29 cellular contexts compared by ENCODE assay signal in genomic region chr13:96880419-96880818, GRCh38.
"Had no signal": no experiment of that assay in that cellular context is flagged by ENCODE, and none has a peak within 500 bp of the region (broad histone marks: within the 10 kb centered on the region; RNA-seq: fewer than 3 reads in every experiment).

No MANE protein-coding gene starts in this region.

- H3K27me3 ChIP-seq: adrenal gland, ascending aorta, body of pancreas, brain microvascular endothelial cell, breast epithelium, cardiac muscle cell had no signal

- H3K27ac ChIP-seq: adrenal gland, ascending aorta, body of pancreas, brain microvascular endothelial cell, breast epithelium, cardiac muscle cell had no signal

- H3K9me3 ChIP-seq: adrenal gland, ascending aorta, body of pancreas, breast epithelium had no signal

- H3K36me3 ChIP-seq: adrenal gland, ascending aorta, brain microvascular endothelial cell, breast epithelium, cardiac muscle cell had no signal

- H3K4me3 ChIP-seq: adrenal gland, ascending aorta, body of pancreas, breast epithelium, cardiac muscle cell had no signal

- DNase-seq: activated effector memory CD4-positive, alpha-beta T cell treated with anti-CD3 and anti-CD28 coated beads, Interleukin-2, amount 50 U/mL, for 16 hours; activated effector memory CD4-positive, alpha-beta T cell treated with Interleukin-2 at 50 U/mL for 16 hours; activated gamma-delta T cell; activated gamma-delta T cell treated with Interleukin-2 at 50 U/mL for 16 hours; activated naive CD4-positive, alpha-beta T cell; activated naive CD4-positive, alpha-beta T cell treated with anti-CD3 and anti-CD28 coated beads for 36 hours; activated naive CD4-positive, alpha-beta T cell treated with anti-CD3 and anti-CD28 coated beads, Interleukin-2, amount 10 ng/mL, durations not matched to agents 7 days and 5 days; activated naive CD4-positive, alpha-beta T cell treated with anti-CD3 and anti-CD28 coated beads, Interleukin-2, amount 50 U/mL, for 16 hours; activated naive CD4-positive, alpha-beta T cell treated with Interleukin-2 at 50 U/mL for 16 hours; activated naive CD8-positive, alpha-beta T cell treated with anti-CD3 and anti-CD28 coated beads for 36 hours; activated naive CD8-positive, alpha-beta T cell treated with anti-CD3 and anti-CD28 coated beads, Interleukin-2, amount 10 ng/mL, durations not matched to agents 7 days and 5 days; activated naive CD8-positive, alpha-beta T cell treated with anti-CD3 and anti-CD28 coated beads, Interleukin-2, amount 50 U/mL, for 24 hours; activated T-cell treated with anti-CD3 and anti-CD28 coated beads, Interleukin-2, amount 50 U/mL, for 24 hours; activated T-cell treated with anti-CD3 and anti-CD28 coated beads, Interleukin-2, amount 50 U/mL, for 4 hours; activated T-cell treated with anti-CD3 and anti-CD28 coated beads, Interleukin-2, amount 50 U/mL, for 48 hours; activated T-cell treated with anti-CD3 and anti-CD28 coated beads, Interleukin-2, amount 50 U/mL, for 72 hours; adrenal gland; amniotic stem cell; amygdala; anterior cingulate cortex; aorta; body of pancreas; brain microvascular endothelial cell; caudate nucleus; central memory CD4-positive, alpha-beta T cell; cerebellar nuclear complex had no signal
